In the genomic region with DNA sequence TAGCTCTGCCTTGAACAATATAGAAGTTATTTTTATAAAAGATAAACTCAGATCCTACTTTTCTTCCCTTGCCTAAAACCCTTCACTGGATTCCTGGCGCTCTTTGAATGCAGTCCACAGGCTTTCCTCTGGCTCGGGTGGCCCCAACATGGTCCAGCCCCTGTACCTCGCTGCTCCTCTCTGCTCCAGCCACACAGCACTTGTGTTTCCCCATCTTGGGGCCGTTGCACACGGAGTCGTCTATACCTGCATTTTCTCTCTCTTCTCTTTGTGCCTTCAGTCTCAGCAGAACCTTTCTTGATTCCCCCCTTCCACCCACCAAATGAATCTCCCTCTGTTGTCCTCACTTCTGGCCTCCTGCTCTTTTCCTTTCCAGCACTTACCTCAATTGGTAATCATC, we compare ENCODE assay signal across 18 cellular contexts.
DNase-seq lines count a peak whose midpoint lies in the region; ATAC-seq and TF ChIP-seq lines count a peak whose summit lies in the region.
"Had no signal": no experiment of that assay in that cellular context is flagged by ENCODE, and none has a peak within 500 bp of the region (broad histone marks: within the 10 kb centered on the region; RNA-seq: fewer than 3 reads in every experiment).

No MANE protein-coding gene starts in this region.

- H2AK5ac ChIP-seq in H9 (ENCODE audit: insufficient read length, low read length): no peak overlapping the region

- no peaks in the 10 kb centered on the region for H3K79me1 ChIP-seq in H9 (ENCODE audit: insufficient read depth, low read depth, low read length, poor library complexity, severe bottlenecking)

- H4K20me1 ChIP-seq in H9 (ENCODE audit: control insufficient read depth, insufficient read depth, insufficient read length): no peaks in the 10 kb centered on the region

- no peak overlapping the region for H3K4me2 ChIP-seq in H9 (ENCODE audit: insufficient read depth, insufficient read length, low read length)
- H3K4me2 ChIP-seq: PC-9 had no signal

- no peaks in the 10 kb centered on the region for H3K27me3 ChIP-seq in H9 (ENCODE audit: insufficient read depth, low read length)

- no peaks in the 10 kb centered on the region for H3K23me2 ChIP-seq in H9 (ENCODE audit: insufficient read length, low read depth, low read length, poor library complexity, severe bottlenecking)

- no peak overlapping the region for H3T11ph ChIP-seq in H9 (ENCODE audit: low read length)

- no peak for TF ChIP-seq CTCF in H9 (conservative IDR thresholded peaks at IDR 0.05)

- H3K36me3 Mint-ChIP-seq in H9 (ENCODE audit: insufficient read depth in 1 of 3, low read depth in 3 of 3): peaks cover 0 to 4% (median 0%) of the 10 kb centered on the region in 3 experiments; a peak in 1 of 7 replicates
- H3K36me3 Mint-ChIP-seq in activated T-helper 1 cell treated with anti-CD3 and anti-CD28 coated beads, Interleukin-12 subunit alpha, Interleukin-12 subunit beta, Interleukin-2, Interleukin-4 antibody, amounts not matched to agents 30 ng/mL and 10 ng/mL and 1 ng/mL, durations not matched to agents 14 hours and 24 hours and 36 hours (ENCODE audit: low read depth): no peaks in the 10 kb centered on the region
- H3K36me3 Mint-ChIP-seq: CD14-positive monocyte had no signal

- H3K4ac ChIP-seq in H9 (ENCODE audit: low read depth, low read length): no peak overlapping the region

- peaks cover 66 to 74% of the 10 kb centered on the region in 2 experiments for H3K4me1 Mint-ChIP-seq in H9
- no peaks in the 10 kb centered on the region for H3K4me1 Mint-ChIP-seq in activated T-helper 1 cell treated with anti-CD3 and anti-CD28 coated beads, Interleukin-12 subunit alpha, Interleukin-12 subunit beta, Interleukin-2, Interleukin-4 antibody, amounts not matched to agents 30 ng/mL and 10 ng/mL and 1 ng/mL, durations not matched to agents 14 hours and 24 hours and 36 hours (ENCODE audit: low read depth)
- H3K4me1 Mint-ChIP-seq: CD14-positive monocyte had no signal

- H3K4me3 Mint-ChIP-seq in H9: peak overlapping the region in 1 of 2 experiments; percentile 3; a peak in 1 of 5 replicates
- H3K4me3 Mint-ChIP-seq in activated T-helper 1 cell treated with anti-CD3 and anti-CD28 coated beads, Interleukin-12 subunit alpha, Interleukin-12 subunit beta, Interleukin-2, Interleukin-4 antibody, amounts not matched to agents 30 ng/mL and 10 ng/mL and 1 ng/mL, durations not matched to agents 14 hours and 24 hours and 36 hours: no peak overlapping the region
- H3K4me3 Mint-ChIP-seq: CD14-positive monocyte had no signal

- no CpG with 5 or more reads among the region's 6 CpGs for WGBS in H9 (ENCODE audit: extremely low coverage, insufficient read length, low lambda C conversion rate)

- H3K9me3 ChIP-seq in H9 (ENCODE audit: control insufficient read depth, low read depth, low read length): no peaks in the 10 kb centered on the region
- H3K9me3 ChIP-seq: HAP-1 had no signal

- H3K79me2 ChIP-seq in H9 (ENCODE audit: insufficient read depth, low read length): no peaks in the 10 kb centered on the region

- no peak overlapping the region for H3K27ac ChIP-seq in H9 (ENCODE audit: insufficient read length, low read depth, low read length)
- H3K27ac ChIP-seq: 22Rv1, PC-9, RWPE1 had no signal

- intact Hi-C loops in posterior vena cava (cut with DNase I): no loop called here
- intact Hi-C loops in activated T-helper 1 cell treated with anti-CD3 and anti-CD28 coated beads, Interleukin-12 subunit alpha, Interleukin-12 subunit beta, Interleukin-2, Interleukin-4 antibody, amounts not matched to agents 30 ng/mL and 10 ng/mL and 1 ng/mL, durations not matched to agents 14 hours and 24 hours and 36 hours (cut with micrococcal nuclease): no loop called here

- no peak overlapping the region for H4K8ac ChIP-seq in H9 (replicated peaks; ENCODE audit: insufficient read length, low read depth, low read length)

- H3K27ac Mint-ChIP-seq in H9: peak overlapping the region; percentile 57 to 86 (median 84)
- H3K27ac Mint-ChIP-seq in activated T-helper 1 cell treated with anti-CD3 and anti-CD28 coated beads, Interleukin-12 subunit alpha, Interleukin-12 subunit beta, Interleukin-2, Interleukin-4 antibody, amounts not matched to agents 30 ng/mL and 10 ng/mL and 1 ng/mL, durations not matched to agents 14 hours and 24 hours and 36 hours: no peak overlapping the region
- H3K27ac Mint-ChIP-seq: CD14-positive monocyte had no signal

- H2BK120ac ChIP-seq in H9 (ENCODE audit: low read depth, low read length, poor library complexity, severe bottlenecking): no peak overlapping the region

- H3K23ac ChIP-seq in H9 (ENCODE audit: insufficient read length, low read depth, low read length): no peak overlapping the region

- H3K18ac ChIP-seq in H9 (ENCODE audit: insufficient read length, low read depth, low read length): no peak overlapping the region

- H3K4me1 ChIP-seq in H9 (ENCODE audit: insufficient read depth, low read length): peaks cover 7% of the 10 kb centered on the region; the same call in 1 of the 2 replicates

- no peak overlapping the region for H4K5ac ChIP-seq in H9 (ENCODE audit: insufficient read length, low read depth, low read length)

- H2AFZ ChIP-seq in H9 (ENCODE audit: low read length): no peak overlapping the region
- H2AFZ ChIP-seq: PC-9 had no signal

- H2BK12ac ChIP-seq in H9 (ENCODE audit: insufficient read length, low read depth, low read length): no peak overlapping the region

- no peak overlapping the region for H2BK20ac ChIP-seq in H9 (ENCODE audit: low read depth, low read length, poor library complexity, severe bottlenecking)

- H3K9me3 Mint-ChIP-seq in H9: peaks cover 2% of the 10 kb centered on the region in 2 experiments; a peak in 2 of 5 replicates
- H3K9me3 Mint-ChIP-seq in activated T-helper 1 cell treated with anti-CD3 and anti-CD28 coated beads, Interleukin-12 subunit alpha, Interleukin-12 subunit beta, Interleukin-2, Interleukin-4 antibody, amounts not matched to agents 30 ng/mL and 10 ng/mL and 1 ng/mL, durations not matched to agents 14 hours and 24 hours and 36 hours: no peaks in the 10 kb centered on the region
- H3K9me3 Mint-ChIP-seq: CD14-positive monocyte had no signal

- H3K14ac ChIP-seq in H9 (ENCODE audit: insufficient read depth, low read length): no peak overlapping the region

- no peak overlapping the region for H2BK15ac ChIP-seq in H9 (ENCODE audit: low read depth, low read length)

- ATAC-seq in GM21737 (IDR thresholded peaks at IDR 0.05; ENCODE audit: unreplicated experiment): no peak

- no peak overlapping the region for H3K56ac ChIP-seq in H9 (ENCODE audit: insufficient read length, low read depth, low read length)

- no peaks in the 10 kb centered on the region for H3K27me3 Mint-ChIP-seq in H9 (ENCODE audit: low read depth)
- H3K27me3 Mint-ChIP-seq in activated T-helper 1 cell treated with anti-CD3 and anti-CD28 coated beads, Interleukin-12 subunit alpha, Interleukin-12 subunit beta, Interleukin-2, Interleukin-4 antibody, amounts not matched to agents 30 ng/mL and 10 ng/mL and 1 ng/mL, durations not matched to agents 14 hours and 24 hours and 36 hours (ENCODE audit: insufficient read depth): peaks cover 6% of the 10 kb centered on the region

- peak; percentile 71 for DNase-seq in NCI-H1092 treated with DMSO at 0.1 percent for 48 hours (lab: John Stamatoyannopoulos, UW)
- DNase-seq in NCI-H1092 (lab: John Stamatoyannopoulos, UW): no peak
- DNase-seq in H9: peak; percentile 24
- peak; percentile 33 for DNase-seq in islet precursor cell
- peak; percentile 31 for DNase-seq in posterior vena cava (ENCODE audit: low spot score)
- no peak for DNase-seq in activated CD4-positive, alpha-beta T cell treated with anti-CD3 and anti-CD28 coated beads, Interleukin-2, amount 50 U/mL, for 1 hour
- DNase-seq in activated T-helper 1 cell treated with anti-CD3 and anti-CD28 coated beads, Interleukin-12 subunit alpha, Interleukin-12 subunit beta, Interleukin-2, Interleukin-4 antibody, amounts not matched to agents 30 ng/mL and 10 ng/mL and 1 ng/mL, durations not matched to agents 14 hours and 24 hours and 36 hours (ENCODE audit: low spot score): no peak
- DNase-seq: AML-193, DND-41, MM.1S, NCI-H226, PC-9, SIG-M5 had no signal

- H3K9ac ChIP-seq in H9 (ENCODE audit: extremely low read depth, insufficient read length, low read length): no peak overlapping the region

- H4K91ac ChIP-seq in H9 (ENCODE audit: insufficient read length, low read depth, low read length): peak overlapping the region; percentile 31

- H2BK5ac ChIP-seq in H9 (ENCODE audit: insufficient read length, low read length): no peak overlapping the region

Comparison
In these comparisons a context has a peak if more than half of its experiments do, and no peak if none do; other contexts are left out.
1. DNase-seq: peak in NCI-H1092 treated with DMSO at 0.1 percent for 48 hours (single experiment), H9 (single experiment), islet precursor cell (single experiment) and posterior vena cava (single experiment); none in NCI-H1092 (single experiment), activated CD4-positive, alpha-beta T cell treated with anti-CD3 and anti-CD28 coated beads, Interleukin-2, amount 50 U/mL, for 1 hour (single experiment) and activated T-helper 1 cell treated with anti-CD3 and anti-CD28 coated beads, Interleukin-12 subunit alpha, Interleukin-12 subunit beta, Interleukin-2, Interleukin-4 antibody, amounts not matched to agents 30 ng/mL and 10 ng/mL and 1 ng/mL, durations not matched to agents 14 hours and 24 hours and 36 hours (single experiment).